15 cellular contexts compared by ENCODE assay signal in genomic region chr12:89671469-89671868, GRCh38. TPM values are rescaled to one million over a fixed set of nuclear protein-coding genes. Genes with fewer than 3 reads are reported as not detected.
DNase-seq lines count a peak whose midpoint lies in the region; ATAC-seq and TF ChIP-seq lines count a peak whose summit lies in the region.
"Had no signal": no experiment of that assay in that cellular context is flagged by ENCODE, and none has a peak within 500 bp of the region (broad histone marks: within the 10 kb centered on the region; RNA-seq: fewer than 3 reads in every experiment).

No MANE protein-coding gene starts in this region.

- H3K36me3 Mint-ChIP-seq in neural progenitor cell = peaks cover 54% of the 10 kb centered on the region

- no peak overlapping the region for H3K9ac ChIP-seq in neural progenitor cell

- H4K20me1 ChIP-seq in neural progenitor cell (ENCODE audit: low read depth) = peaks cover 82% of the 10 kb centered on the region

- DNase-seq in ELR (ENCODE audit: low read depth) (peak; percentile 55), HS-27A (ENCODE audit: low read depth) (peak; percentile 17), brain microvascular endothelial cell (peak; percentile 45), neural progenitor cell (ENCODE audit: low spot score) (peak; percentile 20), Peyer's patch (no peak), COLO829 (ENCODE audit: low spot score) (no peak)
- DNase-seq: activated CD4-positive, alpha-beta T cell treated with anti-CD3 and anti-CD28 coated beads, Interleukin-2, amount 50 U/mL, for 4 hours; amygdala; DMS53; left ventricle myocardium inferior; NCI-H2029; transverse colon had no signal

- no peak overlapping the region for H3K4me3 Mint-ChIP-seq in neural progenitor cell

- peaks cover 60% of the 10 kb centered on the region for H3K9me3 Mint-ChIP-seq in neural progenitor cell

- no peak for TF ChIP-seq EP300 in gastroesophageal sphincter (IDR thresholded peaks at IDR 0.05)

- no peak overlapping the region for H3K4me2 ChIP-seq in neural progenitor cell

- no peaks in the 10 kb centered on the region for H3K9me3 ChIP-seq in neural progenitor cell (ENCODE audit: low read depth)
- no peaks in the 10 kb centered on the region for H3K9me3 ChIP-seq in gastroesophageal sphincter
- no peaks in the 10 kb centered on the region for H3K9me3 ChIP-seq in Peyer's patch
- H3K9me3 ChIP-seq: left ventricle myocardium inferior, transverse colon had no signal

- no peaks in the 10 kb centered on the region for H3K27me3 ChIP-seq in brain microvascular endothelial cell (replicated peaks)
- no peaks in the 10 kb centered on the region for H3K27me3 ChIP-seq in neural progenitor cell
- no peaks in the 10 kb centered on the region for H3K27me3 ChIP-seq in gastroesophageal sphincter
- no peaks in the 10 kb centered on the region for H3K27me3 ChIP-seq in Peyer's patch
- H3K27me3 ChIP-seq: transverse colon had no signal

- peaks cover 2% of the 10 kb centered on the region for H3K27me3 Mint-ChIP-seq in neural progenitor cell (ENCODE audit: insufficient read depth, low read depth)

- WGBS in gastroesophageal sphincter (ENCODE audit: low coverage in 1 of 2), 2 donors = 65 to 100% methylated on average over 1 to 4 of the region's 4 CpGs

- H3K27ac ChIP-seq in brain microvascular endothelial cell = no peak overlapping the region
- peak overlapping the region; percentile 40 for H3K27ac ChIP-seq in neural progenitor cell
- no peak overlapping the region for H3K27ac ChIP-seq in gastroesophageal sphincter
- H3K27ac ChIP-seq in Peyer's patch = no peak overlapping the region
- H3K27ac ChIP-seq: left ventricle myocardium inferior, RWPE1, transverse colon had no signal

- H3K4me1 Mint-ChIP-seq in neural progenitor cell = no peaks in the 10 kb centered on the region

- H3K4me3 ChIP-seq in brain microvascular endothelial cell (ENCODE audit: low read depth, low read length) (no peak overlapping the region), neural progenitor cell (no peak overlapping the region), gastroesophageal sphincter (no peak overlapping the region), Peyer's patch (no peak overlapping the region)
- H3K4me3 ChIP-seq: left ventricle myocardium inferior, transverse colon had no signal

- H3K27ac Mint-ChIP-seq in neural progenitor cell = no peak overlapping the region

- no peak for ATAC-seq in gastroesophageal sphincter
- ATAC-seq in GM19455 (IDR thresholded peaks at IDR 0.05; ENCODE audit: unreplicated experiment) = no peak

- H3K79me2 ChIP-seq in neural progenitor cell (ENCODE audit: low read depth) = peaks cover 100% of the 10 kb centered on the region

- no peaks in the 10 kb centered on the region for H3F3A ChIP-seq in neural progenitor cell (ENCODE audit: low read depth)

- TF ChIP-seq CTCF in brain microvascular endothelial cell (IDR thresholded peaks at IDR 0.05; ENCODE audit: low read depth, low read length, missing control alignments) = no peak
- TF ChIP-seq CTCF in neural progenitor cell (IDR thresholded peaks at IDR 0.05) = no peak
- TF ChIP-seq CTCF in gastroesophageal sphincter (IDR thresholded peaks at IDR 0.05) = no peak
- TF ChIP-seq CTCF in Peyer's patch (IDR thresholded peaks at IDR 0.05) = no peak

- no peak overlapping the region for H2AFZ ChIP-seq in neural progenitor cell (replicated peaks)

- H3K36me3 ChIP-seq in brain microvascular endothelial cell (replicated peaks) = no peaks in the 10 kb centered on the region
- H3K36me3 ChIP-seq in neural progenitor cell = no peaks in the 10 kb centered on the region
- H3K36me3 ChIP-seq in gastroesophageal sphincter = no peaks in the 10 kb centered on the region
- no peaks in the 10 kb centered on the region for H3K36me3 ChIP-seq in Peyer's patch
- H3K36me3 ChIP-seq: left ventricle myocardium inferior, transverse colon had no signal

- H3K4me1 ChIP-seq in neural progenitor cell = peaks cover 9% of the 10 kb centered on the region
- peaks cover 0 to 15% (median 0%) of the 10 kb centered on the region in 3 donors for H3K4me1 ChIP-seq in gastroesophageal sphincter
- H3K4me1 ChIP-seq in Peyer's patch = peaks cover 0 to 3% (median 0%) of the 10 kb centered on the region in 4 donors

- TF ChIP-seq POLR2A in gastroesophageal sphincter (IDR thresholded peaks at IDR 0.05) = no peak
- TF ChIP-seq POLR2A in Peyer's patch (IDR thresholded peaks at IDR 0.05) = no peak

- in situ Hi-C loops in brain microvascular endothelial cell (cut with HindIII; ENCODE audit: low pct_ligation_motif_present, low sequenced_read_pairs) = no loop called here

RNA-seq across cellular contexts. Expression of gene ATP2B1, which starts 37.2 kb away (rescaled TPM):
- 97.5 and 177 TPM in 2 replicates for total RNA-seq in neural progenitor cell (ENCODE audit: low replicate concordance)
- total RNA-seq in gastroesophageal sphincter = 10 to 100 TPM; 19.0 to 33.3 (median 27.8) TPM
- total RNA-seq in Peyer's patch = 100 to 1,000 TPM in 1 of 4 donors, 10 to 100 TPM in 3; 79.2 to 117 (median 85.7) TPM

Comparison
In these comparisons a context has a peak if more than half of its experiments do, and no peak if none do; other contexts are left out.
1. DNase-seq: peak in ELR (single experiment), HS-27A (single experiment), brain microvascular endothelial cell (single experiment) and neural progenitor cell (single experiment); none in Peyer's patch (0 of 3) and COLO829 (single experiment).